Comparison of ENCODE assay signal across 9 cellular contexts in the genomic region with DNA sequence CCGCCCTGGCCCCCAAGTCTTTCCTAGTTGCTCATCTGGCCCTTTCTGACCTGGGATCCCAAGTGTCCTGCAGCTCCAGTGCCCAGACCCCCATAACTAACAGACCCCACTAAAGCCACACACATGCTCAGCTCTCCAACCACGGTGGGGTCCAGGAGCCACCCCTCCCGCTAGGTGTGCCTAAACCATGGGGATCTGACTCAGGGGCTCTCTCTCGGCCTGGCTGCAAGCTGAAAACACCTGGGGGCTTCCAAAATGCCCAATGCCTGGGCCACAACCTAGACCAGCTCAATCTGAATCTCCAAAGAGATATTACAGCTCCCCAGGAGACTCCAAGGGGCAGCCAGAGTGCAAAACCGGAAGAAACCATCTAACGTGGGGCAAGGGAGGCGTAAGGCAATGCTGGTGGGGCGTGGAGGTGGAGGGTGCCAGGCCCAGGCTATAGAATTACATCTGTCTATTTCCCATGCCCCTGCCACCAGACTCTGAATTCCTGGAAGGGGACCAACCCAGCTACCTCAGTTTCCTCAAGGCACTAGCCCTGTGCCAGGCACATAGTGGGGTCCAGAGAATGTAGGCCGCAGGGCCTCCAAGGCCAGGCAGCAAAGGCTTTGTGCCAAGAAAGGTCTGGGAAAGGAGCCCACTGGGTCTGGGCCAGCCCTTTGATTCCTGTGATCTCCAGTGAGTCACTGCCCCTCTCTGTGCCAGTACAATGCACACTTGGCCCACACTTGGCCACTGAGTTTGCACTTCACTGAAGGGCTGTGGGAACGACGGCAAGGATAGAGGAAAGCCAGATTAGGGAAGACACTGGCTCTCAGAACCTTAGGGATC. TPM values are rescaled to one million over a fixed set of nuclear protein-coding genes. Genes with fewer than 3 reads are reported as not detected.
DNase-seq lines count a peak whose midpoint lies in the region; ATAC-seq and TF ChIP-seq lines count a peak whose summit lies in the region.
"Had no signal": no experiment of that assay in that cellular context is flagged by ENCODE, and none has a peak within 500 bp of the region (broad histone marks: within the 10 kb centered on the region; RNA-seq: fewer than 3 reads in every experiment).

No MANE protein-coding gene starts in this region.

- H3K27me3 Mint-ChIP-seq in neural crest cell (ENCODE audit: low read depth): no peaks in the 10 kb centered on the region

- BruUV-seq in Panc1 (replicated peaks; lab: Mats Ljungman, UMichigan): no TSS peak

- H3K36me3 Mint-ChIP-seq in neural crest cell (ENCODE audit: low read depth): peaks cover 3% of the 10 kb centered on the region

- H3K4me3 ChIP-seq in Panc1 (ENCODE audit: low read depth in 2 of 2, low read length in 2 of 2) (no peak overlapping the region), WERI-Rb-1 (ENCODE audit: low read depth, low read length) (no peak overlapping the region)

- H3K27ac ChIP-seq in Panc1 (ENCODE audit: low read length) (peak overlapping the region; percentile 68), WERI-Rb-1 (no peak overlapping the region)

- H3K4me1 ChIP-seq in Panc1 (ENCODE audit: control insufficient read depth, insufficient read depth, low read length): peaks cover 43% of the 10 kb centered on the region

- H3K9me3 ChIP-seq in Panc1 (ENCODE audit: control insufficient read depth, insufficient read depth, low read depth, low read length) (no peaks in the 10 kb centered on the region), WERI-Rb-1 (ENCODE audit: severe bottlenecking) (no peaks in the 10 kb centered on the region)

- CTCF ChIA-PET in Panc1 (lab: Charles Lee): no interaction called here

- no peaks in the 10 kb centered on the region for H3K27me3 ChIP-seq in Panc1 (ENCODE audit: control insufficient read depth, insufficient read depth, low read length)
- H3K27me3 ChIP-seq in WERI-Rb-1 (ENCODE audit: insufficient read depth, low read depth, severe bottlenecking): no peaks in the 10 kb centered on the region

- H3K9me3 Mint-ChIP-seq in neural crest cell: no peaks in the 10 kb centered on the region

- peaks cover 22% of the 10 kb centered on the region for H3K4me1 Mint-ChIP-seq in neural crest cell

- intact Hi-C loops in Panc1 (cut with micrococcal nuclease; ENCODE audit: unreplicated experiment): no loop called here

- H3K36me3 ChIP-seq in Panc1 (ENCODE audit: control insufficient read depth, insufficient read depth, low read length) (peaks cover 5% of the 10 kb centered on the region), WERI-Rb-1 (peaks cover 43% of the 10 kb centered on the region)

- ATAC-seq in Panc1: no peak
- peak; percentile 38 for ATAC-seq in esophagus mucosa
- no peak for ATAC-seq in HG02938 (IDR thresholded peaks at IDR 0.05; ENCODE audit: unreplicated experiment)

- POLR2A ChIA-PET in Panc1 (lab: Charles Lee): interaction anchor here (0.6 kb wide), 1 partner anchor 17 kb away, joined by 11 read pairs; no protein-coding TSS in a partner anchor

- peak overlapping the region; percentile 85 for H3K4me3 Mint-ChIP-seq in neural crest cell

- no peak overlapping the region for H3K27ac Mint-ChIP-seq in neural crest cell (ENCODE audit: unreplicated experiment)

- in situ Hi-C loops in Panc1 (cut with HindIII; ENCODE audit: low pct_unique_long_range_greater_than_20kb, low sequenced_read_pairs): no loop called here
- in situ Hi-C loops in GM13977 (cut with MboI; ENCODE audit: low pct_unique_long_range_greater_than_20kb, low sequenced_read_pairs, unreplicated experiment): no loop called here

- DNase-seq in AG09319 (ENCODE audit: extremely low read depth, low read depth) (peak; percentile 84), Panc1 (ENCODE audit: low read depth, low spot score) (no peak), neural crest cell (ENCODE audit: low read depth, low spot score) (no peak), GM13977 (ENCODE audit: low spot score) (no peak), NCI-H1105 treated with DMSO at 0.1 percent for 48 hours (lab: John Stamatoyannopoulos, UW) (no peak), WERI-Rb-1 (no peak)

- TF ChIP-seq CTCF in AG09319 (IDR thresholded peaks at IDR 0.05; ENCODE audit: low read depth, low read length): no peak
- TF ChIP-seq CTCF in Panc1 (IDR thresholded peaks at IDR 0.05): no peak
- no peak for TF ChIP-seq CTCF in neural crest cell (conservative IDR thresholded peaks at IDR 0.05)
- TF ChIP-seq CTCF in GM13977 (IDR thresholded peaks at IDR 0.05; ENCODE audit: extremely low read depth, insufficient read depth, missing control alignments): no peak
- no peak for TF ChIP-seq CTCF in WERI-Rb-1 (IDR thresholded peaks at IDR 0.05; ENCODE audit: low read depth, low read length)

RNA-seq across cellular contexts. Expression of a gene that starts 3.3 kb away (rescaled TPM):
- total RNA-seq in Panc1 (2021; ENCODE audit: unreplicated experiment) (90.7 TPM), esophagus mucosa (44.3 TPM), neural crest cell (74.8 and 85.2 TPM in 2 replicates)
- polyA plus RNA-seq in Panc1 (2012; ENCODE audit: insufficient read length): 68.7 TPM

RNA-seq across cellular contexts. Expression of a gene that starts 18.5 kb away (rescaled TPM):
- total RNA-seq in Panc1 (2021; ENCODE audit: unreplicated experiment) (52.6 TPM), esophagus mucosa (25.3 TPM), neural crest cell (39.7 and 45.6 TPM in 2 replicates)
- polyA plus RNA-seq in Panc1 (2012; ENCODE audit: insufficient read length): 41.9 TPM

RNA-seq across cellular contexts. Expression of a gene that starts 22.8 kb away (rescaled TPM):
- not detected for total RNA-seq in Panc1 (2021; ENCODE audit: unreplicated experiment)
- 1.2 TPM for polyA plus RNA-seq in Panc1 (2012; ENCODE audit: insufficient read length)
- total RNA-seq in esophagus mucosa: 2.2 TPM
- total RNA-seq in neural crest cell: not detected in 2 replicates
- total RNA-seq: T-helper 2 cell treated with Interferon-gamma antibody and Interleukin-4, amounts not matched to agents 100 ng/mL and 5 ng/mL, for 36 hours had no signal

RNA-seq across cellular contexts. Expression of a gene that starts 30.6 kb away (rescaled TPM):
- 1.7 TPM for total RNA-seq in Panc1 (2021; ENCODE audit: unreplicated experiment)
- 1.8 TPM for polyA plus RNA-seq in Panc1 (2012; ENCODE audit: insufficient read length)
- 2.4 TPM for total RNA-seq in esophagus mucosa
- 2.3 and 2.9 TPM in 2 replicates for total RNA-seq in neural crest cell

RNA-seq across cellular contexts. Expression of a gene that starts 43.4 kb away (rescaled TPM):
- total RNA-seq in Panc1 (2021; ENCODE audit: unreplicated experiment) (16.6 TPM), esophagus mucosa (2.6 TPM), neural crest cell (59.9 and 60.9 TPM in 2 replicates)
- polyA plus RNA-seq in Panc1 (2012; ENCODE audit: insufficient read length): 17.6 TPM
